21 cellular contexts compared by ENCODE assay signal in genomic region chr9:77474903-77475302, GRCh38.
"Had no signal": no experiment of that assay in that cellular context is flagged by ENCODE, and none has a peak within 500 bp of the region (broad histone marks: within the 10 kb centered on the region; RNA-seq: fewer than 3 reads in every experiment).

No MANE protein-coding gene starts in this region.

- DNase-seq: activated CD4-positive, alpha-beta T cell treated with anti-CD3 and anti-CD28 coated beads, Interleukin-2, amount 50 U/mL, for 48 hours; activated CD4-positive, CD25-positive, alpha-beta regulatory T cell treated with anti-CD3 and anti-CD28 coated beads, Interleukin-2, amount 50 U/mL, for 72 hours; activated CD8-positive, alpha-beta memory T cell treated with anti-CD3 and anti-CD28 coated beads, Interleukin-2, amount 50 U/mL, for 4 hours; activated gamma-delta T cell; activated T-cell treated with anti-CD3 and anti-CD28 coated beads, Interleukin-2, amount 50 U/mL, for 4 hours; amygdala; cerebellar nuclear complex; heart left ventricle; midbrain; nephron progenitor cell; nucleus accumbens; posterior cingulate gyrus; small intestine; stimulated activated CD4-positive, alpha-beta T cell treated with anti-CD3 and anti-CD28 coated beads, Interleukin-2, amount 100 ng/mL, for 24 hours; stomach; WERI-Rb-1 had no signal

- H3K4me3 ChIP-seq: heart left ventricle, stomach, suprapubic skin, tibial nerve had no signal

- H3K4me1 Mint-ChIP-seq: nephron progenitor cell; stimulated activated memory B cell treated with anti-CD40 and anti-IgM and Interleukin-4, amounts not matched to agents 10 μg/mL and 1 μg/mL and 100 μg/mL, for 72 hours had no signal

- H3K27ac ChIP-seq: stomach, suprapubic skin, tibial nerve, WERI-Rb-1 had no signal

- H3K27me3 ChIP-seq: heart left ventricle, stomach, suprapubic skin, tibial nerve had no signal

- H3K9me3 Mint-ChIP-seq: activated naive CD4-positive, alpha-beta T cell treated with anti-CD3 and anti-CD28 coated beads, Interleukin-2, amount 50 U/mL, for 24 hours; activated T-cell treated with anti-CD3 and anti-CD28 coated beads, Interleukin-2, amount 50 U/mL, for 4 hours had no signal

- H3K4me3 Mint-ChIP-seq: activated naive CD4-positive, alpha-beta T cell treated with anti-CD3 and anti-CD28 coated beads, Interleukin-2, amount 50 U/mL, for 24 hours; activated T-cell treated with anti-CD3 and anti-CD28 coated beads, Interleukin-2, amount 50 U/mL, for 4 hours; nephron progenitor cell; stimulated activated memory B cell treated with anti-CD40 and anti-IgM and Interleukin-4, amounts not matched to agents 10 μg/mL and 1 μg/mL and 100 μg/mL, for 72 hours had no signal

- H3K36me3 ChIP-seq: heart left ventricle, stomach, suprapubic skin, tibial nerve, WERI-Rb-1 had no signal

- ATAC-seq: activated T-cell treated with anti-CD3 and anti-CD28 coated beads, Interleukin-2, amount 50 U/mL, for 4 hours; heart left ventricle; sciatic nerve had no signal

- H3K4me1 ChIP-seq: stomach, suprapubic skin, tibial nerve had no signal

- H3K27ac Mint-ChIP-seq: stimulated activated memory B cell treated with anti-CD40 and anti-IgM and Interleukin-4, amounts not matched to agents 10 μg/mL and 1 μg/mL and 100 μg/mL, for 72 hours had no signal

- H3K36me3 Mint-ChIP-seq: stimulated activated memory B cell treated with anti-CD40 and anti-IgM and Interleukin-4, amounts not matched to agents 10 μg/mL and 1 μg/mL and 100 μg/mL, for 72 hours had no signal

- H3K27me3 Mint-ChIP-seq: activated naive CD4-positive, alpha-beta T cell treated with anti-CD3 and anti-CD28 coated beads, Interleukin-2, amount 50 U/mL, for 24 hours; stimulated activated memory B cell treated with anti-CD40 and anti-IgM and Interleukin-4, amounts not matched to agents 10 μg/mL and 1 μg/mL and 100 μg/mL, for 72 hours had no signal
